9 cellular contexts compared by ENCODE assay signal in the genomic region with DNA sequence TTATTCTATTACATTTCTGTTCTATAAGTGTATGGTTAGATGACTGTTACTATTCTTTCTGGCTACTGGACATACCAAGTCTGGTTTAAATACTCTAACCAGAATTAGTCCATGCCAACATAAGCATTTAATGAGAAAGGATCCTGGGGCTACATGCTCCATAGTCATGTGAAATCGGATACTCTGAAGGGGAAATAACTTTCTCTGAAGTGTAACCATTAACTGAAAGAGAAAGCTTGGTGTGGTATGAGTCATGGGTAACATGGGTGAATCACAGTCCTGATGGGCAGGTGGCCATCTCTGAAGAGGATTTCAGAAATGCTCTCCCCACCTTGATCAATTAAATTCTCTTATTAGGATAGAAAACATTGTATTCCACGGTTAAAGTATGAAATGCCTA.
DNase-seq lines count a peak whose midpoint lies in the region; ATAC-seq, FAIRE-seq and TF ChIP-seq lines count a peak whose summit lies in the region.
"Had no signal": no experiment of that assay in that cellular context is flagged by ENCODE, and none has a peak within 500 bp of the region (broad histone marks: within the 10 kb centered on the region; RNA-seq: fewer than 3 reads in every experiment).

No MANE protein-coding gene starts in this region.

- H3K4me3 ChIP-seq in neural progenitor cell: no peak overlapping the region

- no peak overlapping the region for H2AFZ ChIP-seq in neural progenitor cell (replicated peaks)

- no peaks in the 10 kb centered on the region for H3K36me3 Mint-ChIP-seq in neural progenitor cell

- peaks cover 5% of the 10 kb centered on the region for H3K4me1 ChIP-seq in neural progenitor cell

- FAIRE-seq in islet of Langerhans (lab: Jason Lieb, UNC): peak; percentile 17

- H3K79me2 ChIP-seq in neural progenitor cell (ENCODE audit: low read depth): no peaks in the 10 kb centered on the region

- H3K4me2 ChIP-seq in neural progenitor cell: no peak overlapping the region

- no peaks in the 10 kb centered on the region for H4K20me1 ChIP-seq in neural progenitor cell (ENCODE audit: low read depth)

- no peaks in the 10 kb centered on the region for H3K9me3 Mint-ChIP-seq in neural progenitor cell
- H3K9me3 Mint-ChIP-seq: T-helper 1 cell treated with Interleukin-12 subunit alpha and Interleukin-12 subunit beta and Interleukin-4 antibody, amounts not matched to agents 30 μg/mL and 1 μg/mL, for 36 hours had no signal

- no peak overlapping the region for H3K27ac ChIP-seq in neural progenitor cell

- peak; percentile 92 for ATAC-seq in HG02759 (IDR thresholded peaks at IDR 0.05; ENCODE audit: unreplicated experiment)

- peaks cover 20% of the 10 kb centered on the region for H3K4me1 Mint-ChIP-seq in neural progenitor cell

- H3K9ac ChIP-seq in neural progenitor cell: no peak overlapping the region

- H3K36me3 ChIP-seq in neural progenitor cell: no peaks in the 10 kb centered on the region

- TF ChIP-seq CTCF in neural progenitor cell (IDR thresholded peaks at IDR 0.05): no peak

- no peak overlapping the region for H3K4me3 Mint-ChIP-seq in neural progenitor cell
- H3K4me3 Mint-ChIP-seq: T-helper 1 cell treated with Interleukin-12 subunit alpha and Interleukin-12 subunit beta and Interleukin-4 antibody, amounts not matched to agents 30 μg/mL and 1 μg/mL, for 36 hours had no signal

- H3K9me3 ChIP-seq in neural progenitor cell (ENCODE audit: low read depth): no peaks in the 10 kb centered on the region

- H3K27me3 Mint-ChIP-seq in neural progenitor cell (ENCODE audit: insufficient read depth, low read depth): no peaks in the 10 kb centered on the region

- no peak overlapping the region for H3K27ac Mint-ChIP-seq in neural progenitor cell
- H3K27ac Mint-ChIP-seq: T-helper 1 cell treated with Interleukin-12 subunit alpha and Interleukin-12 subunit beta and Interleukin-4 antibody, amounts not matched to agents 30 μg/mL and 1 μg/mL, for 36 hours had no signal

- no peaks in the 10 kb centered on the region for H3K27me3 ChIP-seq in neural progenitor cell

- H3F3A ChIP-seq in neural progenitor cell (ENCODE audit: low read depth): no peaks in the 10 kb centered on the region

- DNase-seq in NCI-H2196 (lab: John Stamatoyannopoulos, UW; ENCODE audit: unreplicated experiment): peak; percentile 16
- no peak for DNase-seq in NCI-H2196 treated with DMSO at 0.1 percent for 48 hours (lab: John Stamatoyannopoulos, UW; ENCODE audit: unreplicated experiment)
- peak; percentile 41 for DNase-seq in NCI-H446 treated with DMSO at 0.1 percent for 48 hours (lab: John Stamatoyannopoulos, UW)
- no peak for DNase-seq in activated CD8-positive, alpha-beta memory T cell treated with anti-CD3 and anti-CD28 coated beads for 24 hours
- DNase-seq in RPMI8226: no peak
- no peak for DNase-seq in neural progenitor cell (ENCODE audit: low spot score)

Comparison
In these comparisons a context has a peak if more than half of its experiments do, and no peak if none do; other contexts are left out.
1. DNase-seq: peak in NCI-H2196 (single experiment) and NCI-H446 treated with DMSO at 0.1 percent for 48 hours (single experiment); none in NCI-H2196 treated with DMSO at 0.1 percent for 48 hours (single experiment), activated CD8-positive, alpha-beta memory T cell treated with anti-CD3 and anti-CD28 coated beads for 24 hours (single experiment), RPMI8226 (single experiment) and neural progenitor cell (single experiment).